In the genomic region with DNA sequence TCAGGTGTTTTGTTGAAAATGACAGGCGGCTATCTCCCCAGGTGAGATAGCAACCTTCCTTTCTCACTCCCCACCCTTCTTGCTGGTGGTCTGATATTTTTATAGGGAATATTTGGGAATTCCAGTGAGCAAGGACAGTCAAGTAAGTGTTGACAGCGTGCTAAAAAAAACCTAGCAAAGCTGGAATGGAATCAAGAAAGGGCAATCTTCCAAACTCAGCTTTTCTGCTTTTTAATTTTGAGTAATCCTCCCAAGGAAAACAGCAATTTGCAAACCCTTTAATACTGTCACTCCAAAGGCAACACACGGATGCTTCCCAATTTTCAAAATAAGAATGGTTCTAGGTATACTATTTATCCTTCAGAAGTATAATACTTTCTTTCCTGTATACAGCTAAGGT, we compare ENCODE assay signal across 16 cellular contexts.
DNase-seq lines count a peak whose midpoint lies in the region; ATAC-seq and TF ChIP-seq lines count a peak whose summit lies in the region.
"Had no signal": no experiment of that assay in that cellular context is flagged by ENCODE, and none has a peak within 500 bp of the region (broad histone marks: within the 10 kb centered on the region; RNA-seq: fewer than 3 reads in every experiment).

No MANE protein-coding gene starts in this region.

- peak overlapping the region in 1 of 3 experiments; percentile 8; a peak in 1 of 7 replicates for H3K27ac Mint-ChIP-seq in H9
- H3K27ac Mint-ChIP-seq: CD4-positive, alpha-beta memory T cell had no signal

- no peak overlapping the region for H3K4me3 ChIP-seq in fibroblast of the aortic adventitia (ENCODE audit: low read depth, low read length)
- H3K4me3 ChIP-seq: A549, HAP-1, K562 had no signal

- no peak overlapping the region for H2BK15ac ChIP-seq in H9 (ENCODE audit: low read depth, low read length)

- no peak overlapping the region for H2AK5ac ChIP-seq in H9 (ENCODE audit: insufficient read length, low read length)

- H3K9me3 Mint-ChIP-seq in H9: no peaks in the 10 kb centered on the region
- H3K9me3 Mint-ChIP-seq: CD4-positive, alpha-beta memory T cell had no signal

- H2BK120ac ChIP-seq in H9 (ENCODE audit: low read depth, low read length, poor library complexity, severe bottlenecking): no peak overlapping the region

- no peaks in the 10 kb centered on the region for H3K79me2 ChIP-seq in H9 (ENCODE audit: insufficient read depth, low read length)

- H3K36me3 Mint-ChIP-seq in H9 (ENCODE audit: insufficient read depth in 1 of 3, low read depth in 3 of 3): no peaks in the 10 kb centered on the region
- H3K36me3 Mint-ChIP-seq: CD4-positive, alpha-beta memory T cell had no signal

- H2BK5ac ChIP-seq in H9 (ENCODE audit: insufficient read length, low read length): no peak overlapping the region

- DNase-seq in G401 (ENCODE audit: low spot score) (peak; percentile 81), cerebellar cortex (ENCODE audit: low spot score) (peak; percentile 79), fibroblast of the aortic adventitia (ENCODE audit: low read depth) (peak; percentile 40), amygdala (lab: John Stamatoyannopoulos, UW) (no peak), H9 (no peak), AML-193 (lab: John Stamatoyannopoulos, UW) (no peak)
- DNase-seq: Calu3; CD4-positive, alpha-beta memory T cell; NCI-H1417 treated with DMSO at 0.1 percent for 48 hours; NCI-H2171; NCI-H446 had no signal

- no peak overlapping the region for H4K8ac ChIP-seq in H9 (replicated peaks; ENCODE audit: insufficient read length, low read depth, low read length)

- H3K79me1 ChIP-seq in H9 (ENCODE audit: insufficient read depth, low read depth, low read length, poor library complexity, severe bottlenecking): no peaks in the 10 kb centered on the region

- no peaks in the 10 kb centered on the region for H3K4me1 ChIP-seq in H9 (ENCODE audit: insufficient read depth, low read length)
- H3K4me1 ChIP-seq: A549, HAP-1 had no signal

- H4K20me1 ChIP-seq in H9 (ENCODE audit: control insufficient read depth, insufficient read depth, insufficient read length): no peaks in the 10 kb centered on the region

- H2AFZ ChIP-seq in H9 (ENCODE audit: low read length): no peak overlapping the region

- no peak overlapping the region for H3K23ac ChIP-seq in H9 (ENCODE audit: insufficient read length, low read depth, low read length)

- H3K4ac ChIP-seq in H9 (ENCODE audit: low read depth, low read length): no peak overlapping the region

- H4K5ac ChIP-seq in H9 (ENCODE audit: insufficient read length, low read depth, low read length): no peak overlapping the region

- H4K91ac ChIP-seq in H9 (ENCODE audit: insufficient read length, low read depth, low read length): no peak overlapping the region

- no peak for ATAC-seq in GM18873 (IDR thresholded peaks at IDR 0.05; ENCODE audit: low FRiP score, unreplicated experiment)
- ATAC-seq: A549, K562 had no signal

- in situ Hi-C loops in G401 (cut with HindIII; ENCODE audit: low sequenced_read_pairs): no loop called here

- no peak overlapping the region for H3K4me2 ChIP-seq in H9 (ENCODE audit: insufficient read depth, insufficient read length, low read length)
- H3K4me2 ChIP-seq: A549 had no signal

- no peaks in the 10 kb centered on the region for H3K27me3 Mint-ChIP-seq in H9 (ENCODE audit: low read depth)

- no peak overlapping the region for H3K18ac ChIP-seq in H9 (ENCODE audit: insufficient read length, low read depth, low read length)

- H2BK12ac ChIP-seq in H9 (ENCODE audit: insufficient read length, low read depth, low read length): no peak overlapping the region

- H3K9me3 ChIP-seq in H9 (ENCODE audit: control insufficient read depth, low read depth, low read length): no peaks in the 10 kb centered on the region
- H3K9me3 ChIP-seq: A549, HAP-1 had no signal

- no peak overlapping the region for H3K14ac ChIP-seq in H9 (ENCODE audit: insufficient read depth, low read length)

- H3K27ac ChIP-seq in 22Rv1: 0 out of 2 replicates have a peak overlapping the region, but pooled peaks have one; percentile 17
- no peak overlapping the region for H3K27ac ChIP-seq in H9 (ENCODE audit: insufficient read length, low read depth, low read length)
- H3K27ac ChIP-seq: A549 had no signal

- H3T11ph ChIP-seq in H9 (ENCODE audit: low read length): no peak overlapping the region

- no peak overlapping the region for H3K56ac ChIP-seq in H9 (ENCODE audit: insufficient read length, low read depth, low read length)

- no peaks in the 10 kb centered on the region for H3K27me3 ChIP-seq in H9 (ENCODE audit: insufficient read depth, low read length)

- H3K4me1 Mint-ChIP-seq in H9: peaks cover 15 to 16% of the 10 kb centered on the region in 2 experiments

- H3K23me2 ChIP-seq in H9 (ENCODE audit: insufficient read length, low read depth, low read length, poor library complexity, severe bottlenecking): no peaks in the 10 kb centered on the region

- no peak overlapping the region for H3K9ac ChIP-seq in H9 (ENCODE audit: extremely low read depth, insufficient read length, low read length)

- no peak overlapping the region for H2BK20ac ChIP-seq in H9 (ENCODE audit: low read depth, low read length, poor library complexity, severe bottlenecking)

- no CpG with 5 or more reads among the region's 3 CpGs for WGBS in H9 (ENCODE audit: extremely low coverage, insufficient read length, low lambda C conversion rate)

- no peak overlapping the region for H3K4me3 Mint-ChIP-seq in H9
- H3K4me3 Mint-ChIP-seq: CD4-positive, alpha-beta memory T cell had no signal

- TF ChIP-seq CTCF in 22Rv1 (IDR thresholded peaks at IDR 0.05) (no peak), fibroblast of the aortic adventitia (IDR thresholded peaks at IDR 0.05; ENCODE audit: insufficient read depth, low read length) (no peak), H9 (conservative IDR thresholded peaks at IDR 0.05) (no peak)

Comparison
In these comparisons a context has a peak if more than half of its experiments do, and no peak if none do; other contexts are left out.
1. DNase-seq: peak in G401 (single experiment), cerebellar cortex (single experiment) and fibroblast of the aortic adventitia (single experiment); none in amygdala (0 of 56), H9 (single experiment) and AML-193 (0 of 2).